Comparison of ENCODE assay signal across 34 cellular contexts in genomic region chr7:152046531-152046930, GRCh38. TPM values are rescaled to one million over a fixed set of nuclear protein-coding genes. Genes with fewer than 3 reads are reported as not detected.
DNase-seq lines count a peak whose midpoint lies in the region; ATAC-seq, FAIRE-seq and TF ChIP-seq lines count a peak whose summit lies in the region.
"Had no signal": no experiment of that assay in that cellular context is flagged by ENCODE, and none has a peak within 500 bp of the region (broad histone marks: within the 10 kb centered on the region; RNA-seq: fewer than 3 reads in every experiment).

No MANE protein-coding gene starts in this region.

- no peaks in the 10 kb centered on the region for H3K36me3 ChIP-seq in CD8-positive, alpha-beta memory T cell (ENCODE audit: insufficient read depth, low read length)
- H3K36me3 ChIP-seq in HEK293 (ENCODE audit: control insufficient read depth in 2 of 2, insufficient read depth in 1 of 2, low read length in 2 of 2), result no peaks in the 10 kb centered on the region
- H3K36me3 ChIP-seq in K562 (ENCODE audit: control insufficient read depth, insufficient read depth, low read length), result no peaks in the 10 kb centered on the region
- H3K36me3 ChIP-seq: BE2C; BLaER1; BLaER1 treated with 17β-estradiol and CSF1 and Interleukin-3, amounts not matched to agents 10 nM and 100 nM had no signal

- CTCF ChIA-PET in CD8-positive, alpha-beta memory T cell (lab: Charles Lee), result no interaction called here
- CTCF ChIA-PET in HEK293 (lab: Yijun Ruan, JAX), result no interaction called here
- CTCF ChIA-PET in K562 (lab: Yijun Ruan, JAX; ENCODE audit: low intra/inter-chr PET ratio), result no interaction called here
- CTCF ChIA-PET in Calu3 (lab: Charles Lee), result no interaction called here

- H2AFZ ChIP-seq in K562 (ENCODE audit: low read depth, low read length), result no peak overlapping the region

- H3K9ac ChIP-seq in K562 (ENCODE audit: insufficient read depth in 1 of 2, low read depth in 2 of 2, low read length in 2 of 2), result no peak overlapping the region
- H3K9ac ChIP-seq: BLaER1; BLaER1 treated with 17β-estradiol and CSF1 and Interleukin-3, amounts not matched to agents 10 nM and 100 nM had no signal

- POLR2A ChIA-PET in CD8-positive, alpha-beta memory T cell (lab: Charles Lee), result no interaction called here
- POLR2A ChIA-PET in HEK293 (lab: Yijun Ruan, JAX), result interaction anchor here (0.6 kb wide), 1 partner anchor 619 kb away, joined by 3 read pairs; no protein-coding TSS in a partner anchor
- POLR2A ChIA-PET in K562 (lab: Yijun Ruan, JAX), result no interaction called here

- intact Hi-C loops in K562 (cut with micrococcal nuclease) (no loop called here), Calu3 (cut with micrococcal nuclease; ENCODE audit: unreplicated experiment) (no loop called here)

- no peak overlapping the region for H3K4me3 Mint-ChIP-seq in activated naive CD4-positive, alpha-beta T cell treated with anti-CD3 and anti-CD28 coated beads, Interleukin-2, amount 50 U/mL, for 24 hours
- H3K4me3 Mint-ChIP-seq in CD8-positive, alpha-beta memory T cell, result peak overlapping the region in 4 of 7 donors; percentile 18 to 52 (median 32)
- no peak overlapping the region for H3K4me3 Mint-ChIP-seq in Calu3 (ENCODE audit: low read depth, unreplicated experiment)
- H3K4me3 Mint-ChIP-seq: B cell; CD14-positive monocyte; CD4-positive, alpha-beta T cell; CD4-positive, CD25-positive, alpha-beta regulatory T cell; CD8-positive, alpha-beta T cell had no signal

- no peaks in the 10 kb centered on the region for H3K27me3 Mint-ChIP-seq in activated naive CD4-positive, alpha-beta T cell treated with anti-CD3 and anti-CD28 coated beads, Interleukin-2, amount 50 U/mL, for 24 hours
- H3K27me3 Mint-ChIP-seq in CD8-positive, alpha-beta memory T cell, result no peaks in the 10 kb centered on the region
- H3K27me3 Mint-ChIP-seq in Calu3 (ENCODE audit: unreplicated experiment), result no peaks in the 10 kb centered on the region
- H3K27me3 Mint-ChIP-seq: B cell; CD4-positive, alpha-beta memory T cell; CD4-positive, alpha-beta T cell; CD4-positive, CD25-positive, alpha-beta regulatory T cell had no signal

- H3K9me1 ChIP-seq in K562 (ENCODE audit: control insufficient read depth, insufficient read depth, low read length), result no peaks in the 10 kb centered on the region

- TF ChIP-seq CTCF in HEK293 (tag by site-specific recombination; IDR thresholded peaks at IDR 0.05), result no peak
- no peak for TF ChIP-seq CTCF in K562 (IDR thresholded peaks at IDR 0.05 in 2 of 3, conservative IDR thresholded peaks at IDR 0.05 in 1 of 3; ENCODE audit: insufficient read depth in 2 of 3, low read depth in 1 of 3, low read length in 3 of 3)
- TF ChIP-seq CTCF in Calu3 (IDR thresholded peaks at IDR 0.05; ENCODE audit: unreplicated experiment), result no peak

- no peak overlapping the region for H3K4me2 ChIP-seq in K562 (ENCODE audit: insufficient read depth, low read length)
- H3K4me2 ChIP-seq: A549; BLaER1; BLaER1 treated with 17β-estradiol and CSF1 and Interleukin-3, amounts not matched to agents 10 nM and 100 nM had no signal

- no peak overlapping the region for H3K27ac ChIP-seq in CD8-positive, alpha-beta memory T cell (ENCODE audit: low read depth, low read length)
- H3K27ac ChIP-seq in HEK293 (ENCODE audit: extremely low read depth, low read depth, low read length), result no peak overlapping the region
- no peak overlapping the region for H3K27ac ChIP-seq in K562 (ENCODE audit: extremely low read depth, low read depth, low read length)
- H3K27ac ChIP-seq: 22Rv1; A549; BLaER1; BLaER1 treated with 17β-estradiol and CSF1 and Interleukin-3, amounts not matched to agents 10 nM and 100 nM; C4-2B had no signal

- no peaks in the 10 kb centered on the region for H3K9me3 ChIP-seq in CD8-positive, alpha-beta memory T cell (ENCODE audit: low read length)
- no peaks in the 10 kb centered on the region for H3K9me3 ChIP-seq in HEK293 (ENCODE audit: control insufficient read depth, insufficient read depth, low read depth, low read length)
- H3K9me3 ChIP-seq in K562 (replicated peaks; ENCODE audit: control insufficient read depth, insufficient read depth, low read depth, low read length), result no peaks in the 10 kb centered on the region
- H3K9me3 ChIP-seq: BE2C had no signal

- no peaks in the 10 kb centered on the region for H3K79me2 ChIP-seq in K562 (ENCODE audit: control insufficient read depth, insufficient read depth, low read length)

- in situ Hi-C loops in K562 (cut with MboI), result no loop called here

- no peaks in the 10 kb centered on the region for H3K27me3 ChIP-seq in CD8-positive, alpha-beta memory T cell (ENCODE audit: insufficient read depth, low read length, poor library complexity, severe bottlenecking)
- no peaks in the 10 kb centered on the region for H3K27me3 ChIP-seq in K562 (ENCODE audit: control insufficient read depth in 2 of 2, insufficient read depth in 2 of 2, low read length in 2 of 2)
- H3K27me3 ChIP-seq: BE2C; BLaER1; BLaER1 treated with 17β-estradiol and CSF1 and Interleukin-3, amounts not matched to agents 10 nM and 100 nM had no signal

- peaks cover 37% of the 10 kb centered on the region for H3K4me1 Mint-ChIP-seq in activated naive CD4-positive, alpha-beta T cell treated with anti-CD3 and anti-CD28 coated beads, Interleukin-2, amount 50 U/mL, for 24 hours
- peaks cover 58 to 63% (median 61%) of the 10 kb centered on the region in 3 donors for H3K4me1 Mint-ChIP-seq in CD8-positive, alpha-beta memory T cell
- no peaks in the 10 kb centered on the region for H3K4me1 Mint-ChIP-seq in Calu3 (ENCODE audit: low read depth, unreplicated experiment)
- H3K4me1 Mint-ChIP-seq: B cell, CD14-positive monocyte had no signal

- BruUV-seq in K562 (replicated peaks; lab: Mats Ljungman, UMichigan) (no TSS peak), Calu3 (replicated peaks; lab: Mats Ljungman, UMichigan) (no TSS peak)

- no peak for FAIRE-seq in K562 (lab: Jason Lieb, UNC)
- FAIRE-seq: A549, D721Med had no signal

- no peak for ATAC-seq in K562
- no peak for ATAC-seq in GM18520 (IDR thresholded peaks at IDR 0.05; ENCODE audit: unreplicated experiment)
- no peak for ATAC-seq in HG03108 (IDR thresholded peaks at IDR 0.05; ENCODE audit: unreplicated experiment)
- ATAC-seq: A549; CD8-positive, alpha-beta T cell had no signal

- peaks cover 19% of the 10 kb centered on the region for H3K9me3 Mint-ChIP-seq in activated naive CD4-positive, alpha-beta T cell treated with anti-CD3 and anti-CD28 coated beads, Interleukin-2, amount 50 U/mL, for 24 hours
- peaks cover 10 to 33% (median 26%) of the 10 kb centered on the region in 5 donors for H3K9me3 Mint-ChIP-seq in CD8-positive, alpha-beta memory T cell
- peaks cover 2% of the 10 kb centered on the region for H3K9me3 Mint-ChIP-seq in Calu3 (ENCODE audit: low read depth, unreplicated experiment)

- no peaks in the 10 kb centered on the region for H3K4me1 ChIP-seq in CD8-positive, alpha-beta memory T cell (ENCODE audit: insufficient read depth, low read length)
- H3K4me1 ChIP-seq in HEK293 (ENCODE audit: control insufficient read depth, insufficient read depth, low read length) (no peaks in the 10 kb centered on the region), K562 (replicated peaks in 1 of 2; ENCODE audit: control insufficient read depth in 2 of 2, insufficient read depth in 2 of 2, low read length in 2 of 2) (no peaks in the 10 kb centered on the region)
- H3K4me1 ChIP-seq: A549; BE2C; BLaER1; BLaER1 treated with 17β-estradiol and CSF1 and Interleukin-3, amounts not matched to agents 10 nM and 100 nM; Caco-2 had no signal

- TF ChIP-seq RAD21 in K562 (CRISPR knock-in tag; conservative IDR thresholded peaks at IDR 0.05 in 1 of 2, IDR thresholded peaks at IDR 0.05 in 1 of 2), result no peak

- peaks cover 3% of the 10 kb centered on the region; the same call in 1 of the 2 replicates for H4K20me1 ChIP-seq in K562 (replicated peaks; ENCODE audit: control insufficient read depth, insufficient read depth, low read length)
- H4K20me1 ChIP-seq: BLaER1 had no signal

- peak overlapping the region; percentile 31 for H3K27ac Mint-ChIP-seq in activated naive CD4-positive, alpha-beta T cell treated with anti-CD3 and anti-CD28 coated beads, Interleukin-2, amount 50 U/mL, for 24 hours
- peak overlapping the region in 1 of 8 donors; percentile 36 for H3K27ac Mint-ChIP-seq in CD8-positive, alpha-beta memory T cell
- H3K27ac Mint-ChIP-seq in Calu3 (ENCODE audit: unreplicated experiment), result no peak overlapping the region
- H3K27ac Mint-ChIP-seq: B cell; CD14-positive monocyte; CD4-positive, alpha-beta T cell; CD4-positive, CD25-positive, alpha-beta regulatory T cell; CD8-positive, alpha-beta T cell had no signal

- H3K4me3 ChIP-seq in CD8-positive, alpha-beta memory T cell (ENCODE audit: low read length), result no peak overlapping the region
- H3K4me3 ChIP-seq in HEK293 (ENCODE audit: low read depth, low read length), result no peak overlapping the region
- no peak overlapping the region for H3K4me3 ChIP-seq in K562
- H3K4me3 ChIP-seq: A549; BLaER1; BLaER1 treated with 17β-estradiol and CSF1 and Interleukin-3, amounts not matched to agents 10 nM and 100 nM had no signal

- DNase-seq in activated naive CD4-positive, alpha-beta T cell treated with anti-CD3 and anti-CD28 coated beads, Interleukin-2, amount 50 U/mL, for 16 hours, result no peak
- DNase-seq in CD8-positive, alpha-beta memory T cell, result no peak
- DNase-seq in K562 (ENCODE audit: extremely low read depth in 1 of 4, low spot score in 3 of 4), result no peak
- DNase-seq in Calu3, result no peak
- DNase-seq: 8988T; ACHN; AML-193; BE2C; C1 segment of cervical spinal cord; Caco-2; CD4-positive, alpha-beta memory T cell; CD4-positive, alpha-beta T cell; CD4-positive, CD25-positive, alpha-beta regulatory T cell; CD8-positive, alpha-beta T cell; COR-L47; DMS 273 treated with DMSO at 0.1 percent for 48 hours; DMS153; DMS53; DMS79; DMS79 treated with DMSO at 0.1 percent for 48 hours; DND-41; EL had no signal

- no peak for TF ChIP-seq EP300 in K562 (IDR thresholded peaks at IDR 0.05; ENCODE audit: low read length)

- TF ChIP-seq POLR2A in K562 (conservative IDR thresholded peaks at IDR 0.05), result no peak

- peaks cover 41% of the 10 kb centered on the region for H3K36me3 Mint-ChIP-seq in activated naive CD4-positive, alpha-beta T cell treated with anti-CD3 and anti-CD28 coated beads, Interleukin-2, amount 50 U/mL, for 24 hours
- peaks cover 14 to 63% (median 28%) of the 10 kb centered on the region in 3 donors for H3K36me3 Mint-ChIP-seq in CD8-positive, alpha-beta memory T cell
- H3K36me3 Mint-ChIP-seq in Calu3 (ENCODE audit: insufficient read depth, unreplicated experiment), result no peaks in the 10 kb centered on the region

RNA-seq across cellular contexts. Expression of gene GALNT11, which starts 21.1 kb away (rescaled TPM):
- total RNA-seq in CD8-positive, alpha-beta memory T cell, result 10 to 100 TPM; 20.3 to 21.5 TPM
- 65.3 TPM for polyA plus RNA-seq in CD8-positive, alpha-beta memory T cell
- total RNA-seq in K562 (2011; cell fraction: chromatin; rRNA removed; ENCODE audit: low replicate concordance), result 71.2 and 136 TPM in 2 replicates
- total RNA-seq in K562 (2011; cell fraction: nucleolus; rRNA removed), result 40.0 and 46.1 TPM in 2 replicates
- total RNA-seq in K562 (2011; cell fraction: nucleoplasm; rRNA removed), result 82.1 and 111 TPM in 2 replicates
- 30.0 and 30.7 TPM in 2 replicates for total RNA-seq in K562 (2014; rRNA removed)
- total RNA-seq in K562 (2014; rRNA removed; fragmentation: Illumina TruSeq; extraction: Trizol), result 33.3 and 36.5 TPM in 2 replicates
- total RNA-seq in K562 (2015; rRNA removed; fragmentation: Illumina TruSeq; extraction: Trizol), result 35.4 and 36.5 TPM in 2 replicates
- total RNA-seq in K562 (2021), result 27.9 and 28.1 TPM in 2 replicates
- polyA plus RNA-seq in K562 (2011; rRNA removed), result 37.3 and 59.5 TPM in 2 replicates
- polyA plus RNA-seq in K562 (2011; cell fraction: cytosol; rRNA removed), result 25.0 and 30.5 TPM in 2 replicates
- 29.8 and 29.9 TPM in 2 replicates for polyA plus RNA-seq in K562 (2011; cell fraction: nucleus; rRNA removed)
- 26.6 and 33.6 TPM in 2 replicates for polyA plus RNA-seq in K562 (2012)
- 31.4 and 44.8 TPM in 2 replicates for polyA plus RNA-seq in K562 (2014; fragmentation: Illumina TruSeq; extraction: Trizol)
- polyA plus RNA-seq in K562 (2014; fragmentation: Nextera tagmentation; extraction: Ambion mirVana), result 10 to 100 TPM in 1 of 2 experiments, 1 to 10 TPM in 1; 8.2 to 11.1 TPM
- polyA plus RNA-seq in K562 (2014; rRNA removed), result 35.5 and 37.9 TPM in 2 replicates
- polyA minus RNA-seq in K562 (2011; rRNA and poly(A)+ RNA removed), result 36.9 and 43.0 TPM in 2 replicates
- polyA minus RNA-seq in K562 (2011; cell fraction: cytosol; rRNA and poly(A)+ RNA removed), result 17.2 and 19.9 TPM in 2 replicates
- polyA minus RNA-seq in K562 (2011; cell fraction: nucleus; rRNA and poly(A)+ RNA removed), result 16.4 and 20.3 TPM in 2 replicates
- total RNA-seq in Calu3 (2022), result 18.3 and 19.7 TPM in 2 replicates

Comparison
In these comparisons a context has a peak if more than half of its experiments do, and no peak if none do; other contexts are left out.
1. H3K4me3 Mint-ChIP-seq: peak in CD8-positive, alpha-beta memory T cell (4 of 7); none in activated naive CD4-positive, alpha-beta T cell treated with anti-CD3 and anti-CD28 coated beads, Interleukin-2, amount 50 U/mL, for 24 hours (single experiment) and Calu3 (single experiment).